ENCODE assay signal across 16 cellular contexts in the genomic region with DNA sequence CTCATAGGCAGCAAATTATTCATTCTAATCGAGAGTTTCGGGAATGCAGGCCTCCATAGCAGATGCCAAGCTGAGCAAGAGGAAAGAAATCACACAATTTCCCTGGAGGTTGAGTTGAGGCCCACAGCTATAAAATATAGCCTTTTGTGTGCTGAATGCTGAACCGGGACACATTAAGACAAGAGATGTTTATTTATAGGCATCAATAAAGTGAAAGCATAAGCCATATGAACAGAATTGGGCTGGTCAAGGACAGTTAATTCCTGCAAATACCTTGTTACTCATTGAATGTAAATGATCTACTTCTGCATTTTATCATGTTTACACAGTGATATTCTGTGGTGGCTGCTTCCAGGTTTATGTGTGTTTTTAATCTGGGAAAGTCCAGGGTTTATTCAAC.
A peak's percentile ranks its signal among the peaks of the same experiment; 100 is the strongest.
DNase-seq lines count a peak whose midpoint lies in the region; ATAC-seq lines count a peak whose summit lies in the region.
"Had no signal": no experiment of that assay in that cellular context is flagged by ENCODE, and none has a peak within 500 bp of the region (broad histone marks: within the 10 kb centered on the region; RNA-seq: fewer than 3 reads in every experiment).

No MANE protein-coding gene starts in this region.

- intact Hi-C loops in left colon (cut with DNase I, micrococcal nuclease): no loop called here

- ATAC-seq in left colon (peak; percentile 82), HG02981 (IDR thresholded peaks at IDR 0.05; ENCODE audit: unreplicated experiment) (no peak)
- ATAC-seq: activated T-helper 17 cell treated with anti-CD3 and anti-CD28 coated beads, Interleukin-2, amount 50 U/mL, for 72 hours; gastrocnemius medialis had no signal

- DNase-seq in NCI-H1092 treated with DMSO at 0.1 percent for 48 hours (lab: John Stamatoyannopoulos, UW) (peak; percentile 89), astrocyte of the hippocampus (ENCODE audit: low read depth, low spot score) (peak; percentile 51), left colon (no peak), stromal cell of bone marrow (ENCODE audit: low read depth) (peak; percentile 13), EL (no peak), H4 (ENCODE audit: low spot score) (no peak)
- DNase-seq: activated CD4-positive, alpha-beta T cell treated with anti-CD3 and anti-CD28 coated beads, Interleukin-2, amount 10 ng/mL, durations not matched to agents 24 days and 14 days; gastrocnemius medialis; immature natural killer cell; KG1; NCI-H1436 treated with DMSO at 0.1 percent for 48 hours; NK-92 treated with Interleukin-12 subunit alpha and Interleukin-12 subunit beta, amount 100 ng/mL, for 24 hours; SHP77; T-helper 9 cell had no signal

Comparison
In these comparisons a context has a peak if more than half of its experiments do, and no peak if none do; other contexts are left out.
1. DNase-seq: peak in NCI-H1092 treated with DMSO at 0.1 percent for 48 hours (single experiment), astrocyte of the hippocampus (single experiment) and stromal cell of bone marrow (single experiment); none in left colon (0 of 2), EL (single experiment) and H4 (single experiment).